Comparison of ENCODE assay signal across 1 cellular context in genomic region chr3:49358217-49358883, GRCh38.
A peak's percentile ranks its signal among the peaks of the same experiment; 100 is the strongest.
TF ChIP-seq lines count a peak whose summit lies in the region.

TSS of gene GPX1 (minus strand) at chr3:49358353. CDS start at chr3:49358278, 75 bp downstream.

TF ChIP-seq in HepG2, 621 proteins besides CTCF, POLR2A, EP300 and RAD21 (continued from another document and continues in another):
- TF ChIP-seq ZBED4 (CRISPR knock-in tag; IDR thresholded peaks at IDR 0.05; ENCODE audit: borderline replicate concordance), result 0 out of 2 replicates have a peak, but pooled peaks have one; percentile 23
- TF ChIP-seq ZNF501 (CRISPR knock-in tag; IDR thresholded peaks at IDR 0.05), result peak; percentile 93
- TF ChIP-seq ZNF660 (CRISPR knock-in tag; IDR thresholded peaks at IDR 0.05; ENCODE audit: borderline replicate concordance, low read depth), result no peak
- peak; percentile 96 for TF ChIP-seq DRAP1 (CRISPR knock-in tag; IDR thresholded peaks at IDR 0.05)
- TF ChIP-seq ZNF317 (CRISPR knock-in tag; IDR thresholded peaks at IDR 0.05), result no peak; the same call in 1 of the 2 replicates
- peak; percentile 67; the same call in 1 of the 2 replicates for TF ChIP-seq ZNF232 (CRISPR knock-in tag; IDR thresholded peaks at IDR 0.05; ENCODE audit: borderline replicate concordance)
- no peak for TF ChIP-seq ZBTB40 (IDR thresholded peaks at IDR 0.05)
- TF ChIP-seq ZBTB40 (CRISPR knock-in tag; IDR thresholded peaks at IDR 0.05), result peak; percentile 82
- TF ChIP-seq PPARG (CRISPR knock-in tag; conservative IDR thresholded peaks at IDR 0.05), result 0 out of 2 replicates have a peak, but pooled peaks have one; percentile 34
- peak; percentile 88 for TF ChIP-seq HOXA3 (CRISPR knock-in tag; IDR thresholded peaks at IDR 0.05)
- TF ChIP-seq NCOA1 (CRISPR knock-in tag; IDR thresholded peaks at IDR 0.05), result 0 out of 2 replicates have a peak, but pooled peaks have one; percentile 76
- 0 out of 2 replicates have a peak, but pooled peaks have one; percentile 18 for TF ChIP-seq DNMT3B (CRISPR knock-in tag; conservative IDR thresholded peaks at IDR 0.05)
- peak; percentile 95 for TF ChIP-seq SAP130 (CRISPR knock-in tag; IDR thresholded peaks at IDR 0.05; ENCODE audit: low read depth)
- peak; percentile 1; the same call in 1 of the 2 replicates for TF ChIP-seq STAG1 (CRISPR knock-in tag; IDR thresholded peaks at IDR 0.05)
- no peak for TF ChIP-seq ZNF318 (CRISPR knock-in tag; IDR thresholded peaks at IDR 0.05)
- TF ChIP-seq BRD4 (CRISPR knock-in tag; IDR thresholded peaks at IDR 0.05), result no peak
- TF ChIP-seq RNF219 (CRISPR knock-in tag; IDR thresholded peaks at IDR 0.05), result 0 out of 2 replicates have a peak, but pooled peaks have one; percentile 59
- TF ChIP-seq ZNF879 (CRISPR knock-in tag; IDR thresholded peaks at IDR 0.05), result 0 out of 2 replicates have a peak, but pooled peaks have one; percentile 12
- peak; percentile 64; the same call in 1 of the 2 replicates for TF ChIP-seq SNAPC4 (CRISPR knock-in tag; IDR thresholded peaks at IDR 0.05)
